Comparison of ENCODE assay signal across 26 cellular contexts in genomic region chr3:60190073-60190472, GRCh38.
A peak's percentile ranks its signal among the peaks of the same experiment; 100 is the strongest.
DNase-seq lines count a peak whose midpoint lies in the region; ATAC-seq and TF ChIP-seq lines count a peak whose summit lies in the region.
"Had no signal": no experiment of that assay in that cellular context is flagged by ENCODE, and none has a peak within 500 bp of the region (broad histone marks: within the 10 kb centered on the region; RNA-seq: fewer than 3 reads in every experiment).

No MANE protein-coding gene starts in this region.

- peaks cover 36% of the 10 kb centered on the region for H3K36me3 Mint-ChIP-seq in activated T-helper 2 cell treated with anti-CD3 and anti-CD28 coated beads, Interferon-gamma antibody, Interleukin-2, Interleukin-4, amounts not matched to agents 10 μg/mL and 5 μg/mL and 100 μg/mL, durations not matched to agents 14 hours and 24 hours and 36 hours (ENCODE audit: low read depth)
- H3K36me3 Mint-ChIP-seq: naive B cell had no signal

- H3K27me3 Mint-ChIP-seq in activated T-helper 2 cell treated with anti-CD3 and anti-CD28 coated beads, Interferon-gamma antibody, Interleukin-2, Interleukin-4, amounts not matched to agents 10 μg/mL and 5 μg/mL and 100 μg/mL, durations not matched to agents 14 hours and 24 hours and 36 hours (ENCODE audit: low read depth) = no peaks in the 10 kb centered on the region
- no peaks in the 10 kb centered on the region for H3K27me3 Mint-ChIP-seq in stimulated activated naive CD8-positive, alpha-beta T cell treated with anti-CD3 and anti-CD28 coated beads, Interleukin-15, amount 100 ng/mL, for 72 hours

- ATAC-seq in activated CD4-positive, CD25-positive, alpha-beta regulatory T cell treated with anti-CD3 and anti-CD28 coated beads, Interleukin-2, amount 50 U/mL, for 24 hours = peak; percentile 12
- ATAC-seq in stimulated activated naive CD8-positive, alpha-beta T cell treated with anti-CD3 and anti-CD28 coated beads, Interleukin-15, amount 100 ng/mL, for 72 hours = peak; percentile 31
- ATAC-seq in heart right ventricle = no peak
- ATAC-seq: effector memory CD8-positive, alpha-beta T cell; esophagus mucosa had no signal

- H3K4me1 Mint-ChIP-seq in activated T-helper 2 cell treated with anti-CD3 and anti-CD28 coated beads, Interferon-gamma antibody, Interleukin-2, Interleukin-4, amounts not matched to agents 10 μg/mL and 5 μg/mL and 100 μg/mL, durations not matched to agents 14 hours and 24 hours and 36 hours (ENCODE audit: low read depth) = peaks cover 68% of the 10 kb centered on the region
- H3K4me1 Mint-ChIP-seq in stimulated activated naive CD8-positive, alpha-beta T cell treated with anti-CD3 and anti-CD28 coated beads, Interleukin-15, amount 100 ng/mL, for 72 hours = peaks cover 29% of the 10 kb centered on the region

- no peak overlapping the region for H3K27ac ChIP-seq in heart right ventricle
- H3K27ac ChIP-seq: 22Rv1, coronary artery, KMS-11, left ventricle myocardium inferior, tibial nerve had no signal

- no peaks in the 10 kb centered on the region for H3K27me3 ChIP-seq in heart right ventricle
- H3K27me3 ChIP-seq: tibial nerve had no signal

- peak overlapping the region; percentile 97 for H3K27ac Mint-ChIP-seq in activated T-helper 2 cell treated with anti-CD3 and anti-CD28 coated beads, Interferon-gamma antibody, Interleukin-2, Interleukin-4, amounts not matched to agents 10 μg/mL and 5 μg/mL and 100 μg/mL, durations not matched to agents 14 hours and 24 hours and 36 hours
- peak overlapping the region; percentile 59 to 94 for H3K27ac Mint-ChIP-seq in stimulated activated naive CD8-positive, alpha-beta T cell treated with anti-CD3 and anti-CD28 coated beads, Interleukin-15, amount 100 ng/mL, for 72 hours
- H3K27ac Mint-ChIP-seq: CD4-positive, alpha-beta memory T cell; effector memory CD8-positive, alpha-beta T cell had no signal

- no peaks in the 10 kb centered on the region for H3K36me3 ChIP-seq in heart right ventricle
- H3K36me3 ChIP-seq: left ventricle myocardium inferior, tibial nerve had no signal

- WGBS in heart right ventricle, 2 donors = 30 to 34% methylated on average over 2 of the region's 2 CpGs

- H3K9me3 Mint-ChIP-seq in activated T-helper 2 cell treated with anti-CD3 and anti-CD28 coated beads, Interferon-gamma antibody, Interleukin-2, Interleukin-4, amounts not matched to agents 10 μg/mL and 5 μg/mL and 100 μg/mL, durations not matched to agents 14 hours and 24 hours and 36 hours = peaks cover 25% of the 10 kb centered on the region
- H3K9me3 Mint-ChIP-seq in stimulated activated naive CD8-positive, alpha-beta T cell treated with anti-CD3 and anti-CD28 coated beads, Interleukin-15, amount 100 ng/mL, for 72 hours = peaks cover 6 to 10% of the 10 kb centered on the region in 2 donors
- H3K9me3 Mint-ChIP-seq: naive B cell had no signal

- intact Hi-C loops in activated T-helper 2 cell treated with anti-CD3 and anti-CD28 coated beads, Interferon-gamma antibody, Interleukin-2, Interleukin-4, amounts not matched to agents 10 μg/mL and 5 μg/mL and 100 μg/mL, durations not matched to agents 14 hours and 24 hours and 36 hours (cut with micrococcal nuclease) = loop anchor here (5.0 to 10.0 kb wide), 5 partner anchors 198 to 1195 kb away; no protein-coding TSS in a partner anchor
- intact Hi-C loops in heart right ventricle (cut with DNase I) = no loop called here

- TF ChIP-seq CTCF in heart right ventricle (IDR thresholded peaks at IDR 0.05) = no peak

- H3K9me3 ChIP-seq in heart right ventricle = peaks cover 0 to 13% (median 0%) of the 10 kb centered on the region in 11 donors

- H3K4me1 ChIP-seq in heart right ventricle = peaks cover 0 to 15% (median 0%) of the 10 kb centered on the region in 9 donors
- H3K4me1 ChIP-seq: tibial nerve had no signal

- H3K4me3 Mint-ChIP-seq in activated T-helper 2 cell treated with anti-CD3 and anti-CD28 coated beads, Interferon-gamma antibody, Interleukin-2, Interleukin-4, amounts not matched to agents 10 μg/mL and 5 μg/mL and 100 μg/mL, durations not matched to agents 14 hours and 24 hours and 36 hours (ENCODE audit: low read depth) = peak overlapping the region; percentile 43
- peak overlapping the region in 1 of 2 donors; percentile 53 for H3K4me3 Mint-ChIP-seq in stimulated activated naive CD8-positive, alpha-beta T cell treated with anti-CD3 and anti-CD28 coated beads, Interleukin-15, amount 100 ng/mL, for 72 hours
- H3K4me3 Mint-ChIP-seq: effector memory CD8-positive, alpha-beta T cell; naive B cell had no signal

- no peak for DNase-seq in activated CD4-positive, CD25-positive, alpha-beta regulatory T cell treated with anti-CD3 and anti-CD28 coated beads, Interleukin-2, amount 50 U/mL, for 72 hours
- DNase-seq in stimulated activated CD4-positive, alpha-beta T cell treated with anti-CD3 and anti-CD28 coated beads, Interleukin-15, amount 100 ng/mL, for 24 hours = peak; percentile 5
- no peak for DNase-seq in stimulated activated CD4-positive, alpha-beta T cell treated with anti-CD3 and anti-CD28 coated beads, Interleukin-4, amount 100 ng/mL, for 4 hours
- no peak for DNase-seq in activated T-helper 2 cell treated with anti-CD3 and anti-CD28 coated beads, Interferon-gamma antibody, Interleukin-2, Interleukin-4, amounts not matched to agents 10 μg/mL and 5 μg/mL and 100 μg/mL, durations not matched to agents 14 hours and 24 hours and 36 hours (ENCODE audit: low spot score)
- DNase-seq in stimulated activated naive CD8-positive, alpha-beta T cell treated with anti-CD3 and anti-CD28 coated beads, Interleukin-15, amount 100 ng/mL, for 72 hours = peak in 1 of 2 donors; percentile 32
- DNase-seq in heart right ventricle = no peak
- no peak for DNase-seq in H4 (ENCODE audit: low spot score)
- DNase-seq: activated CD4-positive, CD25-positive, alpha-beta regulatory T cell; activated gamma-delta T cell treated with Interleukin-2 at 50 U/mL for 16 hours; amniotic stem cell; CD4-positive, alpha-beta memory T cell; DMS 273 treated with DMSO at 0.1 percent for 48 hours; effector memory CD8-positive, alpha-beta T cell; left ventricle myocardium inferior; naive B cell; NCI-H1436 treated with DMSO at 0.1 percent for 48 hours; NCI-H446 treated with DMSO at 0.1 percent for 48 hours; occipital lobe; SIG-M5; stimulated activated CD4-positive, alpha-beta T cell treated with anti-CD3 and anti-CD28 coated beads, Interleukin-2, amount 100 ng/mL, for 48 hours had no signal

- no peak overlapping the region for H3K4me3 ChIP-seq in heart right ventricle
- H3K4me3 ChIP-seq: coronary artery, left ventricle myocardium inferior, tibial nerve had no signal

Comparison
In these comparisons a context has a peak if more than half of its experiments do, and no peak if none do; other contexts are left out.
1. ATAC-seq: peak in activated CD4-positive, CD25-positive, alpha-beta regulatory T cell treated with anti-CD3 and anti-CD28 coated beads, Interleukin-2, amount 50 U/mL, for 24 hours (2 of 2) and stimulated activated naive CD8-positive, alpha-beta T cell treated with anti-CD3 and anti-CD28 coated beads, Interleukin-15, amount 100 ng/mL, for 72 hours (single experiment); none in heart right ventricle (0 of 8).